ENCODE assay signal across 16 cellular contexts in the genomic region with DNA sequence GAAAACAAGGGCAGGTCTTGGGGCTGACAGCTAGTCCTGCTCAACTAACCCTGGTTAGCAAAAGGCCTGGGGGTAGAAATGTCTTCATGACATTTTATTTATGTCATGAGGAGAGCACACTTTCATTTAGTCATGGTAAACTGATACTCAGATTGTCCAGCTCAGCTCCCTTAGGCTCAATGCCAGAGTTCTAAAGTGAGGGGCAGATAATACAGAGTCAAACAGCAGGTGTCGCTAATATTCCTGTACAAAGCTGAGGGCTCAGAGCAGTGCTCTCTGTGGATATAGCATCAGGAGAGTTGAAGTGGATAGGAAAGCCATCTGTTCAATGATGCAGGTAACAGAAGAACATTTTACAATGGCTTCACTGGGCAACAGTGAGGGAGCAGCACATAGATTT. TPM values are rescaled to one million over a fixed set of nuclear protein-coding genes. Genes with fewer than 3 reads are reported as not detected.
DNase-seq lines count a peak whose midpoint lies in the region; ATAC-seq and TF ChIP-seq lines count a peak whose summit lies in the region.
"Had no signal": no experiment of that assay in that cellular context is flagged by ENCODE, and none has a peak within 500 bp of the region (broad histone marks: within the 10 kb centered on the region; RNA-seq: fewer than 3 reads in every experiment).

No MANE protein-coding gene starts in this region.

- no peak overlapping the region for H3K4me2 ChIP-seq in H9 (ENCODE audit: insufficient read depth, insufficient read length, low read length)
- H3K4me2 ChIP-seq: BLaER1 had no signal

- peak; percentile 26 for DNase-seq in DMS153 (lab: John Stamatoyannopoulos, UW)
- peak; percentile 24 for DNase-seq in H9
- peak; percentile 17 for DNase-seq in NCI-H774 (lab: John Stamatoyannopoulos, UW)
- DNase-seq in choroid plexus epithelial cell (ENCODE audit: low read depth) = peak; percentile 9
- no peak for DNase-seq in kidney tubule cell (ENCODE audit: low spot score)
- DNase-seq in nephron progenitor cell = no peak
- DNase-seq in HK-2 (ENCODE audit: unreplicated experiment) = no peak
- DNase-seq in stimulated activated effector memory CD8-positive, alpha-beta T cell treated with anti-CD3 and anti-CD28 coated beads, Interleukin-12 subunit alpha, Interleukin-12 subunit beta, amount 100 ng/mL, for 72 hours (ENCODE audit: low spot score in 2 of 2) = no peak
- DNase-seq: activated CD4-positive, alpha-beta T cell treated with anti-CD3 and anti-CD28 coated beads for 4 hours; effector memory CD4-positive, alpha-beta T cell; Karpas-422; left cardiac atrium; naive thymus-derived CD8-positive, alpha-beta T cell; T-helper 1 cell had no signal

- H3K4ac ChIP-seq in H9 (ENCODE audit: low read depth, low read length) = no peak overlapping the region

- no peak overlapping the region for H3K56ac ChIP-seq in H9 (ENCODE audit: insufficient read length, low read depth, low read length)

- no peak overlapping the region for H4K8ac ChIP-seq in H9 (replicated peaks; ENCODE audit: insufficient read length, low read depth, low read length)

- no peaks in the 10 kb centered on the region for H3K27me3 Mint-ChIP-seq in H9 (ENCODE audit: low read depth)
- peaks cover 3% of the 10 kb centered on the region for H3K27me3 Mint-ChIP-seq in nephron progenitor cell (ENCODE audit: low read depth, poor library complexity)

- H3K4me3 Mint-ChIP-seq in H9 = no peak overlapping the region
- no peak overlapping the region for H3K4me3 Mint-ChIP-seq in nephron progenitor cell
- no peak overlapping the region for H3K4me3 Mint-ChIP-seq in stimulated activated effector memory CD8-positive, alpha-beta T cell treated with anti-CD3 and anti-CD28 coated beads, Interleukin-12 subunit alpha, Interleukin-12 subunit beta, amount 100 ng/mL, for 72 hours
- H3K4me3 Mint-ChIP-seq: naive thymus-derived CD8-positive, alpha-beta T cell had no signal

- peak; percentile 33; the same call in 2 of the 3 replicates for TF ChIP-seq CTCF in H9 (conservative IDR thresholded peaks at IDR 0.05)
- TF ChIP-seq CTCF in choroid plexus epithelial cell (conservative IDR thresholded peaks at IDR 0.05; ENCODE audit: low read depth, low read length) = no peak
- TF ChIP-seq CTCF in nephron progenitor cell (IDR thresholded peaks at IDR 0.05) = no peak

- H4K5ac ChIP-seq in H9 (ENCODE audit: insufficient read length, low read depth, low read length) = no peak overlapping the region

- no peaks in the 10 kb centered on the region for H3K4me1 Mint-ChIP-seq in H9
- no peaks in the 10 kb centered on the region for H3K4me1 Mint-ChIP-seq in nephron progenitor cell
- H3K4me1 Mint-ChIP-seq in stimulated activated effector memory CD8-positive, alpha-beta T cell treated with anti-CD3 and anti-CD28 coated beads, Interleukin-12 subunit alpha, Interleukin-12 subunit beta, amount 100 ng/mL, for 72 hours = no peaks in the 10 kb centered on the region
- H3K4me1 Mint-ChIP-seq: naive thymus-derived CD8-positive, alpha-beta T cell had no signal

- H3K18ac ChIP-seq in H9 (ENCODE audit: insufficient read length, low read depth, low read length) = no peak overlapping the region

- H2AFZ ChIP-seq in H9 (ENCODE audit: low read length) = no peak overlapping the region

- no peak for ATAC-seq in stimulated activated effector memory CD8-positive, alpha-beta T cell treated with anti-CD3 and anti-CD28 coated beads, Interleukin-12 subunit alpha, Interleukin-12 subunit beta, amount 100 ng/mL, for 72 hours
- ATAC-seq: left cardiac atrium; naive thymus-derived CD8-positive, alpha-beta T cell had no signal

- no peaks in the 10 kb centered on the region for H3K9me3 ChIP-seq in H9 (ENCODE audit: control insufficient read depth, low read depth, low read length)
- H3K9me3 ChIP-seq: BLaER1 had no signal

- H3K9me3 Mint-ChIP-seq in H9 (no peaks in the 10 kb centered on the region), nephron progenitor cell (no peaks in the 10 kb centered on the region)
- no peaks in the 10 kb centered on the region for H3K9me3 Mint-ChIP-seq in stimulated activated effector memory CD8-positive, alpha-beta T cell treated with anti-CD3 and anti-CD28 coated beads, Interleukin-12 subunit alpha, Interleukin-12 subunit beta, amount 100 ng/mL, for 72 hours

- no peak overlapping the region for H2BK120ac ChIP-seq in H9 (ENCODE audit: low read depth, low read length, poor library complexity, severe bottlenecking)

- H2AK5ac ChIP-seq in H9 (ENCODE audit: insufficient read length, low read length) = no peak overlapping the region

- H3K23ac ChIP-seq in H9 (ENCODE audit: insufficient read length, low read depth, low read length) = no peak overlapping the region

- no CpG with 5 or more reads among the region's 1 CpG for WGBS in H9 (ENCODE audit: extremely low coverage, insufficient read length, low lambda C conversion rate)

- H2BK5ac ChIP-seq in H9 (ENCODE audit: insufficient read length, low read length) = no peak overlapping the region

- H3K27ac Mint-ChIP-seq in H9 (no peak overlapping the region), nephron progenitor cell (no peak overlapping the region)
- H3K27ac Mint-ChIP-seq in stimulated activated effector memory CD8-positive, alpha-beta T cell treated with anti-CD3 and anti-CD28 coated beads, Interleukin-12 subunit alpha, Interleukin-12 subunit beta, amount 100 ng/mL, for 72 hours = no peak overlapping the region
- H3K27ac Mint-ChIP-seq: naive thymus-derived CD8-positive, alpha-beta T cell had no signal

- no peaks in the 10 kb centered on the region for H3K79me2 ChIP-seq in H9 (ENCODE audit: insufficient read depth, low read length)

- no peak overlapping the region for H2BK12ac ChIP-seq in H9 (ENCODE audit: insufficient read length, low read depth, low read length)

- no peak overlapping the region for H4K91ac ChIP-seq in H9 (ENCODE audit: insufficient read length, low read depth, low read length)

- H3K36me3 Mint-ChIP-seq in H9 (ENCODE audit: insufficient read depth in 1 of 3, low read depth in 3 of 3) (no peaks in the 10 kb centered on the region), nephron progenitor cell (ENCODE audit: low read depth) (no peaks in the 10 kb centered on the region)
- no peaks in the 10 kb centered on the region for H3K36me3 Mint-ChIP-seq in stimulated activated effector memory CD8-positive, alpha-beta T cell treated with anti-CD3 and anti-CD28 coated beads, Interleukin-12 subunit alpha, Interleukin-12 subunit beta, amount 100 ng/mL, for 72 hours
- H3K36me3 Mint-ChIP-seq: naive thymus-derived CD8-positive, alpha-beta T cell had no signal

- no peak overlapping the region for H3K4me3 ChIP-seq in choroid plexus epithelial cell (ENCODE audit: low read depth, low read length)
- H3K4me3 ChIP-seq: BLaER1 had no signal

- no peaks in the 10 kb centered on the region for H3K27me3 ChIP-seq in H9 (ENCODE audit: insufficient read depth, low read length)
- H3K27me3 ChIP-seq: BLaER1 had no signal

- H3K79me1 ChIP-seq in H9 (ENCODE audit: insufficient read depth, low read depth, low read length, poor library complexity, severe bottlenecking) = no peaks in the 10 kb centered on the region

- H3K14ac ChIP-seq in H9 (ENCODE audit: insufficient read depth, low read length) = no peak overlapping the region

- H4K20me1 ChIP-seq in H9 (ENCODE audit: control insufficient read depth, insufficient read depth, insufficient read length) = no peaks in the 10 kb centered on the region
- H4K20me1 ChIP-seq: BLaER1 had no signal

- no peaks in the 10 kb centered on the region; the same call in 1 of the 2 replicates for H3K4me1 ChIP-seq in H9 (ENCODE audit: insufficient read depth, low read length)
- H3K4me1 ChIP-seq: BLaER1 had no signal

- no peak overlapping the region for H2BK15ac ChIP-seq in H9 (ENCODE audit: low read depth, low read length)

- no peak overlapping the region for H3K9ac ChIP-seq in H9 (ENCODE audit: extremely low read depth, insufficient read length, low read length)
- H3K9ac ChIP-seq: BLaER1 had no signal

- no peak overlapping the region for H3T11ph ChIP-seq in H9 (ENCODE audit: low read length)

- H2BK20ac ChIP-seq in H9 (ENCODE audit: low read depth, low read length, poor library complexity, severe bottlenecking) = no peak overlapping the region

- no peaks in the 10 kb centered on the region for H3K23me2 ChIP-seq in H9 (ENCODE audit: insufficient read length, low read depth, low read length, poor library complexity, severe bottlenecking)

- no peak overlapping the region for H3K27ac ChIP-seq in H9 (ENCODE audit: insufficient read length, low read depth, low read length)
- H3K27ac ChIP-seq: BLaER1 had no signal

RNA-seq across cellular contexts. Expression of a gene that starts 26.8 kb away (rescaled TPM):
- 0.44 and 0.52 TPM in 2 replicates for total RNA-seq in H9 (2021)
- total RNA-seq: glomerular endothelial cell; naive thymus-derived CD8-positive, alpha-beta T cell had no signal

Comparison
In these comparisons a context has a peak if more than half of its experiments do, and no peak if none do; other contexts are left out.
1. DNase-seq: peak in DMS153 (single experiment), H9 (single experiment), NCI-H774 (single experiment) and choroid plexus epithelial cell (single experiment); none in kidney tubule cell (single experiment), nephron progenitor cell (single experiment), HK-2 (single experiment) and stimulated activated effector memory CD8-positive, alpha-beta T cell treated with anti-CD3 and anti-CD28 coated beads, Interleukin-12 subunit alpha, Interleukin-12 subunit beta, amount 100 ng/mL, for 72 hours (0 of 2).